Comparison of ENCODE assay signal across 8 cellular contexts in genomic region chr6:17705778-17706579, GRCh38. TPM values are rescaled to one million over a fixed set of nuclear protein-coding genes. Genes with fewer than 3 reads are reported as not detected.
DNase-seq lines count a peak whose midpoint lies in the region; ATAC-seq and TF ChIP-seq lines count a peak whose summit lies in the region.

No MANE protein-coding gene starts in this region.

- H3K4me3 Mint-ChIP-seq in activated naive CD4-positive, alpha-beta T cell treated with anti-CD3 and anti-CD28 coated beads for 36 hours = peak overlapping the region; percentile 93
- peak overlapping the region; percentile 82 for H3K4me3 Mint-ChIP-seq in progenitor cell of endocrine pancreas (ENCODE audit: low read depth)

- intact Hi-C loops in activated naive CD4-positive, alpha-beta T cell treated with anti-CD3 and anti-CD28 coated beads for 36 hours (cut with micrococcal nuclease) = loop anchor here (1.0 to 10.0 kb wide), 9 partner anchors 73 to 1383 kb away; partner anchors contain the start of genes FAM8A1, KDM1B and TPMT
- intact Hi-C loops in Right ventricle myocardium superior (cut with DNase I) (loop anchor here (10.0 kb wide), 1 partner anchor 101 kb away; the partner anchor contains the start of gene FAM8A1), uterus (cut with DNase I; ENCODE audit: low total_unique reads) (loop anchor here (10.0 kb wide), 1 partner anchor 91 kb away; no protein-coding TSS in a partner anchor)

- H3K4me3 ChIP-seq in HUES48 (ENCODE audit: low read depth, low read length) (peak overlapping the region; percentile 94), SJCRH30 (peak overlapping the region; percentile 85), uterus (peak overlapping the region; percentile 64 to 84)

- TF ChIP-seq CTCF in progenitor cell of endocrine pancreas (IDR thresholded peaks at IDR 0.05; ENCODE audit: unreplicated experiment) = peak; percentile 21
- TF ChIP-seq CTCF in uterus (IDR thresholded peaks at IDR 0.05) = peak in 1 of 4 experiments; percentile 22

- H3K36me3 ChIP-seq in HUES48 (ENCODE audit: control insufficient read depth, insufficient read depth, low read length) (no peaks in the 10 kb centered on the region), SJCRH30 (peaks cover 6% of the 10 kb centered on the region), uterus (no peaks in the 10 kb centered on the region)

- peaks cover 31% of the 10 kb centered on the region for H3K4me1 Mint-ChIP-seq in activated naive CD4-positive, alpha-beta T cell treated with anti-CD3 and anti-CD28 coated beads for 36 hours (ENCODE audit: low read depth)
- H3K4me1 Mint-ChIP-seq in progenitor cell of endocrine pancreas (ENCODE audit: low read depth) = peaks cover 7% of the 10 kb centered on the region

- no peaks in the 10 kb centered on the region for H3K27me3 ChIP-seq in HUES48 (ENCODE audit: control insufficient read depth, insufficient read depth, low read length)
- H3K27me3 ChIP-seq in SJCRH30 = no peaks in the 10 kb centered on the region
- no peaks in the 10 kb centered on the region for H3K27me3 ChIP-seq in uterus

- peak overlapping the region; percentile 99 for H3K27ac Mint-ChIP-seq in activated naive CD4-positive, alpha-beta T cell treated with anti-CD3 and anti-CD28 coated beads for 36 hours
- peak overlapping the region; percentile 96 for H3K27ac Mint-ChIP-seq in progenitor cell of endocrine pancreas

- H3K9me3 ChIP-seq in HUES48 (ENCODE audit: control insufficient read depth, insufficient read depth, low read length) (no peaks in the 10 kb centered on the region), SJCRH30 (replicated peaks) (no peaks in the 10 kb centered on the region), uterus (no peaks in the 10 kb centered on the region)

- H3K4me1 ChIP-seq in HUES48 (ENCODE audit: control insufficient read depth, insufficient read depth, low read length) (peaks cover 17% of the 10 kb centered on the region; the same call in 1 of the 2 replicates), SJCRH30 (no peaks in the 10 kb centered on the region), uterus (peaks cover 8 to 14% of the 10 kb centered on the region in 2 donors)

- H3K27ac ChIP-seq in HUES48 (ENCODE audit: low read depth, low read length) (peak overlapping the region; percentile 100), SJCRH30 (peak overlapping the region; percentile 98), uterus (peak overlapping the region; percentile 92 to 97)

- ATAC-seq in GM21423 (IDR thresholded peaks at IDR 0.05; ENCODE audit: unreplicated experiment) (peak; percentile 65), Right ventricle myocardium superior (ENCODE audit: poor library complexity) (peak; percentile 65)

- no peaks in the 10 kb centered on the region for H3K9me3 Mint-ChIP-seq in activated naive CD4-positive, alpha-beta T cell treated with anti-CD3 and anti-CD28 coated beads for 36 hours
- H3K9me3 Mint-ChIP-seq in progenitor cell of endocrine pancreas (ENCODE audit: low read depth) = no peaks in the 10 kb centered on the region

- CTCF ChIA-PET in activated naive CD4-positive, alpha-beta T cell treated with anti-CD3 and anti-CD28 coated beads for 36 hours (lab: Charles Lee) = no interaction called here

- DNase-seq in DMS79 (lab: John Stamatoyannopoulos, UW) (peak; percentile 12), SJCRH30 (peak; percentile 68 to 69), Right ventricle myocardium superior (peak; percentile 70), progenitor cell of endocrine pancreas (ENCODE audit: low spot score, unreplicated experiment) (peak; percentile 58), uterus (peak; percentile 55 to 56)
- peak; percentile 94 for DNase-seq in activated naive CD4-positive, alpha-beta T cell treated with anti-CD3 and anti-CD28 coated beads for 36 hours

- no peaks in the 10 kb centered on the region for H3K27me3 Mint-ChIP-seq in activated naive CD4-positive, alpha-beta T cell treated with anti-CD3 and anti-CD28 coated beads for 36 hours (ENCODE audit: low read depth)
- no peaks in the 10 kb centered on the region for H3K27me3 Mint-ChIP-seq in progenitor cell of endocrine pancreas

- TF ChIP-seq POLR2A in uterus (IDR thresholded peaks at IDR 0.05) = no peak

- peak overlapping the region; percentile 92 for H3K9ac ChIP-seq in HUES48 (ENCODE audit: low read depth, low read length)

- H3K36me3 Mint-ChIP-seq in activated naive CD4-positive, alpha-beta T cell treated with anti-CD3 and anti-CD28 coated beads for 36 hours (ENCODE audit: low read depth) = peaks cover 40% of the 10 kb centered on the region
- no peaks in the 10 kb centered on the region for H3K36me3 Mint-ChIP-seq in progenitor cell of endocrine pancreas (ENCODE audit: insufficient read depth)

RNA-seq across cellular contexts. Expression of gene NUP153, which starts 0.7 kb away (rescaled TPM):
- total RNA-seq in SJCRH30 (2014; rRNA removed; shearing (Covaris generic)) = 67.6 and 71.1 TPM in 2 replicates
- total RNA-seq in activated naive CD4-positive, alpha-beta T cell treated with anti-CD3 and anti-CD28 coated beads for 36 hours = 10 to 100 TPM; 65.3 to 67.2 TPM
- total RNA-seq in Right ventricle myocardium superior (23.6 TPM), progenitor cell of endocrine pancreas (50.3 and 53.4 TPM in 2 replicates), uterus (10 to 100 TPM; 14.1 to 55.1 (median 48.4) TPM)

Comparison
In these comparisons a context has a peak if more than half of its experiments do, and no peak if none do; other contexts are left out.
1. Peak in every context shown above with its lines: DNase-seq, ATAC-seq, H3K4me3 ChIP-seq and H3K27ac ChIP-seq.
2. DNase-seq: peak in every context shown above with its lines; median percentile 94 in activated naive CD4-positive, alpha-beta T cell treated with anti-CD3 and anti-CD28 coated beads for 36 hours; 70 in Right ventricle myocardium superior; 68 in SJCRH30; 58 in progenitor cell of endocrine pancreas; 56 in uterus; 12 in DMS79.